1 cellular context compared by ENCODE assay signal in genomic region chr4:51845736-51846135, GRCh38.
TF ChIP-seq lines count a peak whose summit lies in the region.

No MANE protein-coding gene starts in this region.

TF ChIP-seq in GM23338, 12 proteins besides CTCF, POLR2A, EP300 and RAD21 (continued from another document):
- TF ChIP-seq ZNF462 (CRISPR knock-in tag; IDR thresholded peaks at IDR 0.05) = no peak
- TF ChIP-seq NANOG (IDR thresholded peaks at IDR 0.05; ENCODE audit: borderline replicate concordance) = no peak
- no peak for TF ChIP-seq STAT1 (IDR thresholded peaks at IDR 0.05; ENCODE audit: unreplicated experiment)
TF ChIP-seq in GM23338: peak in this region for 0.
